Comparison of ENCODE assay signal across 8 cellular contexts in genomic region chr5:66306105-66306843, GRCh38.
DNase-seq lines count a peak whose midpoint lies in the region; ATAC-seq and TF ChIP-seq lines count a peak whose summit lies in the region.

No MANE protein-coding gene starts in this region.

- H3K4me3 ChIP-seq in A673 (ENCODE audit: low read depth, low read length, poor library complexity, severe bottlenecking) = no peak overlapping the region
- no peak overlapping the region for H3K4me3 ChIP-seq in GM12864 (ENCODE audit: low read depth, low read length)
- H3K4me3 ChIP-seq in foreskin fibroblast (ENCODE audit: low read depth in 1 of 2, low read length in 2 of 2) = no peak overlapping the region
- no peak overlapping the region for H3K4me3 ChIP-seq in neural progenitor cell

- H4K20me1 ChIP-seq in neural progenitor cell (ENCODE audit: low read depth) = no peaks in the 10 kb centered on the region

- peak; percentile 78 for DNase-seq in A673 (ENCODE audit: low spot score)
- no peak for DNase-seq in GM12864 (ENCODE audit: low read depth)
- peak; percentile 70 for DNase-seq in NCI-H2227 (lab: John Stamatoyannopoulos, UW; ENCODE audit: unreplicated experiment)
- DNase-seq in activated CD4-positive, alpha-beta memory T cell treated with anti-CD3 and anti-CD28 coated beads for 36 hours = peak; percentile 45
- peak; percentile 53 to 84 for DNase-seq in foreskin fibroblast
- peak; percentile 77 for DNase-seq in neural progenitor cell (ENCODE audit: low spot score)
- no peak for DNase-seq in DMS79 (lab: John Stamatoyannopoulos, UW)

- no peak overlapping the region for H3K4me3 Mint-ChIP-seq in activated CD4-positive, alpha-beta memory T cell treated with anti-CD3 and anti-CD28 coated beads for 36 hours
- no peak overlapping the region for H3K4me3 Mint-ChIP-seq in neural progenitor cell

- peaks cover 4% of the 10 kb centered on the region for H3K27me3 ChIP-seq in A673 (replicated peaks; ENCODE audit: insufficient read depth, low read depth, low read length, poor library complexity)
- H3K27me3 ChIP-seq in neural progenitor cell = no peaks in the 10 kb centered on the region

- H3K27me3 Mint-ChIP-seq in activated CD4-positive, alpha-beta memory T cell treated with anti-CD3 and anti-CD28 coated beads for 36 hours = peaks cover 10% of the 10 kb centered on the region
- peaks cover 6% of the 10 kb centered on the region for H3K27me3 Mint-ChIP-seq in neural progenitor cell (ENCODE audit: insufficient read depth, low read depth)

- H2AFZ ChIP-seq in neural progenitor cell (replicated peaks) = peak overlapping the region; percentile 46

- peak; percentile 90 for TF ChIP-seq CTCF in A673 (conservative IDR thresholded peaks at IDR 0.05; ENCODE audit: low read depth, low read length)
- TF ChIP-seq CTCF in GM12864 (IDR thresholded peaks at IDR 0.05; ENCODE audit: low read depth, low read length, missing control alignments) = peak; percentile 91
- TF ChIP-seq CTCF in foreskin fibroblast (IDR thresholded peaks at IDR 0.05; ENCODE audit: low read depth, low read length) = peak; percentile 98
- peak; percentile 85 for TF ChIP-seq CTCF in neural progenitor cell (IDR thresholded peaks at IDR 0.05)

- no peak overlapping the region for H3K27ac ChIP-seq in A673 (ENCODE audit: low read depth, low read length, poor library complexity, severe bottlenecking)
- no peak overlapping the region for H3K27ac ChIP-seq in neural progenitor cell

- H3K4me1 ChIP-seq in A673 (ENCODE audit: insufficient read depth, low read length, poor library complexity, severe bottlenecking) = no peaks in the 10 kb centered on the region
- peaks cover 15% of the 10 kb centered on the region for H3K4me1 ChIP-seq in neural progenitor cell

- peaks cover 2% of the 10 kb centered on the region for H3K9me3 Mint-ChIP-seq in activated CD4-positive, alpha-beta memory T cell treated with anti-CD3 and anti-CD28 coated beads for 36 hours
- H3K9me3 Mint-ChIP-seq in neural progenitor cell = peaks cover 6% of the 10 kb centered on the region

- no peaks in the 10 kb centered on the region for H3K36me3 ChIP-seq in A673 (ENCODE audit: insufficient read depth, low read length, poor library complexity, severe bottlenecking)
- no peaks in the 10 kb centered on the region for H3K36me3 ChIP-seq in neural progenitor cell

- no peaks in the 10 kb centered on the region for H3K36me3 Mint-ChIP-seq in activated CD4-positive, alpha-beta memory T cell treated with anti-CD3 and anti-CD28 coated beads for 36 hours
- no peaks in the 10 kb centered on the region for H3K36me3 Mint-ChIP-seq in neural progenitor cell

- intact Hi-C loops in A673 (cut with micrococcal nuclease; ENCODE audit: unreplicated experiment) = loop anchor here (5.0 kb wide), 2 partner anchors 191 to 466 kb away; no protein-coding TSS in a partner anchor
- intact Hi-C loops in activated CD4-positive, alpha-beta memory T cell treated with anti-CD3 and anti-CD28 coated beads for 36 hours (cut with micrococcal nuclease) = loop anchor here (1.0 to 10.0 kb wide), 4 partner anchors 131 to 901 kb away; no protein-coding TSS in a partner anchor

- peaks cover 3% of the 10 kb centered on the region for H3K4me1 Mint-ChIP-seq in activated CD4-positive, alpha-beta memory T cell treated with anti-CD3 and anti-CD28 coated beads for 36 hours (ENCODE audit: low read depth)
- peaks cover 11% of the 10 kb centered on the region for H3K4me1 Mint-ChIP-seq in neural progenitor cell

- H3K9me3 ChIP-seq in A673 (ENCODE audit: low read depth, low read length, poor library complexity, severe bottlenecking) (no peaks in the 10 kb centered on the region), neural progenitor cell (ENCODE audit: low read depth) (no peaks in the 10 kb centered on the region)

- no TSS peak for BruUV-seq in A673 (replicated peaks; lab: Mats Ljungman, UMichigan)

- H3K79me2 ChIP-seq in neural progenitor cell (ENCODE audit: low read depth) = no peaks in the 10 kb centered on the region

- CTCF ChIA-PET in A673 (lab: Charles Lee) = interaction anchor here (0.6 to 1.2 kb wide), 9 partner anchors 74 to 1495 kb away, joined by 3 to 25 read pairs (median 3); no protein-coding TSS in a partner anchor
- CTCF ChIA-PET in activated CD4-positive, alpha-beta memory T cell treated with anti-CD3 and anti-CD28 coated beads for 36 hours (lab: Charles Lee) = interaction anchor here (0.6 to 5.1 kb wide), 73 partner anchors 8 to 936 kb away, joined by 3 to 100 read pairs (median 4); no protein-coding TSS in a partner anchor

- H3K4me2 ChIP-seq in neural progenitor cell = no peak overlapping the region

- H3K27ac Mint-ChIP-seq in activated CD4-positive, alpha-beta memory T cell treated with anti-CD3 and anti-CD28 coated beads for 36 hours = no peak overlapping the region
- H3K27ac Mint-ChIP-seq in neural progenitor cell = peak overlapping the region; percentile 63

- H3F3A ChIP-seq in neural progenitor cell (ENCODE audit: low read depth) = peaks cover 13% of the 10 kb centered on the region

- POLR2A ChIA-PET in A673 (lab: Charles Lee; ENCODE audit: low non-redundant PET) = interaction anchor here (0.5 kb wide), 1 partner anchor 162 kb away, joined by 3 read pairs; the partner anchor contains the start of gene SREK1
- POLR2A ChIA-PET in activated CD4-positive, alpha-beta memory T cell treated with anti-CD3 and anti-CD28 coated beads for 36 hours (lab: Charles Lee) = interaction anchor here (1.5 kb wide), 1 partner anchor 451 kb away, joined by 3 read pairs; no protein-coding TSS in a partner anchor

- H3K9ac ChIP-seq in neural progenitor cell = no peak overlapping the region

- ATAC-seq in HG03139 (IDR thresholded peaks at IDR 0.05; ENCODE audit: unreplicated experiment) = peak; percentile 85

Comparison
In these comparisons a context has a peak if more than half of its experiments do, and no peak if none do; other contexts are left out.
1. DNase-seq: peak in A673 (single experiment), NCI-H2227 (single experiment), activated CD4-positive, alpha-beta memory T cell treated with anti-CD3 and anti-CD28 coated beads for 36 hours (single experiment), foreskin fibroblast (2 of 2) and neural progenitor cell (single experiment); none in GM12864 (single experiment) and DMS79 (single experiment).
2. Peak in every context shown above with its lines, with median percentiles within 50 percentile points of each other: CTCF ChIP-seq.